Comparison of ENCODE assay signal across 1 cellular context in the genomic region with DNA sequence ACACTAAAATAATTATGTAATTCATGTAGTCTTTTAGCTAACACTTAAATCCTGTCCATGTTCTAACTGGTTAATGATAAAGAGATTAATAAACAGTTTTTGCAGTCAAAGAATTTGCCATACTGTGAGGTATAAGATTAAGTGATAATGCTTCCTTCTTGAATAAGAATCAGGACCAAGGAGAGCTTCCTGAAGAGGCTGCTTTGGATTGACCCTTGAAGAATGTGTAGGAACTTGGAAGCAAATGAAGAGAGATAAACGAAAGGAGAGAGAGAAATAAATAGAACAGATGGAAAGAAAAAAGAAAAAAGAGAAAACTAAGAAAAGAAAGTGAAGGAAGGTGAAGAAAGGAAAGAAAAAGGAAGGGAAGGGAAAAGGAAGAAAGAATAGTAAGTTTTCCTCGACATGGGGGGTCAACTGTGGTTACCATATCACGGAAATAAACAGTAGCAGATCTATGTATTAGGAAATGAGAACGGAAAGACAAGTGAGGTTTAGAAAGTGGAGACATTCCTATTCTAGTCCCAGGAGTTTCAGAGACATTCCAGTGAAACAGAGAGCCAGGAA.
TF ChIP-seq lines count a peak whose summit lies in the region.

No MANE protein-coding gene starts in this region.

TF ChIP-seq in endothelial cell of umbilical vein, 7 proteins besides CTCF, POLR2A, EP300 and RAD21:
- TF ChIP-seq MAX (IDR thresholded peaks at IDR 0.05; ENCODE audit: insufficient read depth, insufficient read length) (no peak), FOS (IDR thresholded peaks at IDR 0.05; ENCODE audit: borderline replicate concordance, insufficient read depth, low read length) (no peak), EZH2 (IDR thresholded peaks at IDR 0.05; ENCODE audit: borderline replicate concordance, low read depth, low read length, severe bottlenecking) (no peak), JUN (IDR thresholded peaks at IDR 0.05; ENCODE audit: borderline replicate concordance, insufficient read depth, insufficient read length, low read depth) (no peak), POLR2AphosphoS5 (IDR thresholded peaks at IDR 0.05; ENCODE audit: insufficient read depth, low read depth, low read length) (no peak), MYC (IDR thresholded peaks at IDR 0.05; ENCODE audit: low read depth, low read length) (no peak), GATA2 (IDR thresholded peaks at IDR 0.05; ENCODE audit: insufficient read depth, insufficient read length, low read depth, low read length) (no peak)
